17 cellular contexts compared by ENCODE assay signal in genomic region chr22:24380220-24381218, GRCh38. TPM values are rescaled to one million over a fixed set of nuclear protein-coding genes. Genes with fewer than 3 reads are reported as not detected.
A peak's percentile ranks its signal among the peaks of the same experiment; 100 is the strongest.
DNase-seq lines count a peak whose midpoint lies in the region; ATAC-seq and TF ChIP-seq lines count a peak whose summit lies in the region.
"Had no signal": no experiment of that assay in that cellular context is flagged by ENCODE, and none has a peak within 500 bp of the region (broad histone marks: within the 10 kb centered on the region; RNA-seq: fewer than 3 reads in every experiment).

No MANE protein-coding gene starts in this region.

- H3K27ac ChIP-seq in A673 (ENCODE audit: low read depth, low read length, poor library complexity, severe bottlenecking) (peak overlapping the region; percentile 5), DND-41 (ENCODE audit: low read length) (peak overlapping the region; percentile 92), osteoblast (ENCODE audit: low read depth, low read length) (no peak overlapping the region)
- H3K27ac ChIP-seq: colonic mucosa, epithelial cell of prostate, suprapubic skin had no signal

- H3K9me3 ChIP-seq in A673 (ENCODE audit: low read depth, low read length, poor library complexity, severe bottlenecking) (no peaks in the 10 kb centered on the region), DND-41 (ENCODE audit: insufficient read depth, low read length, severe bottlenecking) (no peaks in the 10 kb centered on the region), osteoblast (ENCODE audit: low read depth, low read length) (no peaks in the 10 kb centered on the region)
- H3K9me3 ChIP-seq: colonic mucosa, suprapubic skin had no signal

- H3K4me2 ChIP-seq in DND-41 (ENCODE audit: insufficient read depth, low read length) (peak overlapping the region; percentile 42), osteoblast (ENCODE audit: insufficient read depth, low read length) (no peak overlapping the region)

- TF ChIP-seq CTCF in A673 (conservative IDR thresholded peaks at IDR 0.05; ENCODE audit: low read depth, low read length) (no peak), DND-41 (IDR thresholded peaks at IDR 0.05; ENCODE audit: borderline replicate concordance, extremely low read depth, low read length, poor library complexity, severe bottlenecking) (no peak), osteoblast (IDR thresholded peaks at IDR 0.05; ENCODE audit: extremely low read depth, low read depth, low read length) (no peak)

- DNase-seq in A673 (ENCODE audit: low spot score): no peak
- no peak for DNase-seq in DND-41
- DNase-seq in NCI-H2227 treated with DMSO at 0.1 percent for 48 hours (lab: John Stamatoyannopoulos, UW): peak; percentile 33
- no peak for DNase-seq in left cardiac atrium
- DNase-seq in cerebellar nuclear complex (lab: John Stamatoyannopoulos, UW): no peak
- no peak for DNase-seq in activated gamma-delta T cell (lab: John Stamatoyannopoulos, UW)
- no peak for DNase-seq in osteoblast (ENCODE audit: insufficient read length, low spot score, missing footprints)
- DNase-seq: activated CD4-positive, alpha-beta T cell treated with anti-CD3 and anti-CD28 coated beads for 4 hours; aorta; colonic mucosa; DMS53; H9; islet precursor cell; NCI-H2029 had no signal

- POLR2A ChIA-PET in A673 (lab: Charles Lee; ENCODE audit: low non-redundant PET): no interaction called here

- H4K20me1 ChIP-seq in DND-41 (ENCODE audit: insufficient read depth, low read length) (no peaks in the 10 kb centered on the region), osteoblast (ENCODE audit: insufficient read depth, low read length) (peaks cover 4% of the 10 kb centered on the region)

- intact Hi-C loops in A673 (cut with micrococcal nuclease; ENCODE audit: unreplicated experiment) (no loop called here), left cardiac atrium (cut with DNase I) (no loop called here)

- peaks cover 9% of the 10 kb centered on the region for H3K79me2 ChIP-seq in DND-41 (ENCODE audit: insufficient read depth, low read length)
- H3K79me2 ChIP-seq in osteoblast (ENCODE audit: insufficient read depth, low read length): no peaks in the 10 kb centered on the region

- no peak overlapping the region for H2AFZ ChIP-seq in DND-41 (ENCODE audit: low read depth, low read length)
- H2AFZ ChIP-seq in osteoblast (ENCODE audit: low read length): no peak overlapping the region

- BruUV-seq in A673 (replicated peaks; lab: Mats Ljungman, UMichigan): no TSS peak

- no peaks in the 10 kb centered on the region for H3K27me3 ChIP-seq in A673 (replicated peaks; ENCODE audit: insufficient read depth, low read depth, low read length, poor library complexity)
- no peaks in the 10 kb centered on the region for H3K27me3 ChIP-seq in DND-41 (ENCODE audit: insufficient read depth, low read length, poor library complexity)
- no peaks in the 10 kb centered on the region for H3K27me3 ChIP-seq in osteoblast (ENCODE audit: insufficient read depth, low read length)
- H3K27me3 ChIP-seq: colonic mucosa, suprapubic skin had no signal

- ATAC-seq in DND-41 (ENCODE audit: insufficient read depth, low read depth) (peak; percentile 8; the same call in 2 of the 3 replicates), left cardiac atrium (peak; percentile 53 to 57), GM21717 (IDR thresholded peaks at IDR 0.05; ENCODE audit: unreplicated experiment) (no peak)

- H3K4me3 ChIP-seq in A673 (ENCODE audit: low read depth, low read length, poor library complexity, severe bottlenecking): no peak overlapping the region
- no peak overlapping the region for H3K4me3 ChIP-seq in DND-41 (ENCODE audit: low read depth in 1 of 2, low read length in 2 of 2)
- no peak overlapping the region for H3K4me3 ChIP-seq in osteoblast (ENCODE audit: insufficient read depth, low read length)
- H3K4me3 ChIP-seq: colonic mucosa, suprapubic skin had no signal

- CTCF ChIA-PET in A673 (lab: Charles Lee): no interaction called here

- H3K4me1 ChIP-seq in A673 (ENCODE audit: insufficient read depth, low read length, poor library complexity, severe bottlenecking) (peaks cover 6% of the 10 kb centered on the region), DND-41 (ENCODE audit: insufficient read depth, low read length) (peaks cover 43% of the 10 kb centered on the region), osteoblast (ENCODE audit: insufficient read depth, low read length) (peaks cover 12% of the 10 kb centered on the region)
- H3K4me1 ChIP-seq: colonic mucosa, suprapubic skin had no signal

- H3K36me3 ChIP-seq in A673 (ENCODE audit: insufficient read depth, low read length, poor library complexity, severe bottlenecking) (peaks cover 10% of the 10 kb centered on the region), DND-41 (ENCODE audit: insufficient read depth, low read length) (peaks cover 39% of the 10 kb centered on the region), osteoblast (ENCODE audit: insufficient read depth, low read length) (peaks cover 27% of the 10 kb centered on the region)
- H3K36me3 ChIP-seq: colonic mucosa had no signal

- H3K9ac ChIP-seq in DND-41 (ENCODE audit: low read depth, low read length): peak overlapping the region; percentile 40

RNA-seq across cellular contexts. Expression of gene ADORA2A, which starts 46.9 kb away (rescaled TPM):
- total RNA-seq in A673 (2021) (9.6 and 10.9 TPM in 2 replicates), left cardiac atrium (1 to 10 TPM; 4.6 to 6.0 TPM), osteoblast (0.72 and 1.2 TPM in 2 replicates)
